In the genomic region with DNA sequence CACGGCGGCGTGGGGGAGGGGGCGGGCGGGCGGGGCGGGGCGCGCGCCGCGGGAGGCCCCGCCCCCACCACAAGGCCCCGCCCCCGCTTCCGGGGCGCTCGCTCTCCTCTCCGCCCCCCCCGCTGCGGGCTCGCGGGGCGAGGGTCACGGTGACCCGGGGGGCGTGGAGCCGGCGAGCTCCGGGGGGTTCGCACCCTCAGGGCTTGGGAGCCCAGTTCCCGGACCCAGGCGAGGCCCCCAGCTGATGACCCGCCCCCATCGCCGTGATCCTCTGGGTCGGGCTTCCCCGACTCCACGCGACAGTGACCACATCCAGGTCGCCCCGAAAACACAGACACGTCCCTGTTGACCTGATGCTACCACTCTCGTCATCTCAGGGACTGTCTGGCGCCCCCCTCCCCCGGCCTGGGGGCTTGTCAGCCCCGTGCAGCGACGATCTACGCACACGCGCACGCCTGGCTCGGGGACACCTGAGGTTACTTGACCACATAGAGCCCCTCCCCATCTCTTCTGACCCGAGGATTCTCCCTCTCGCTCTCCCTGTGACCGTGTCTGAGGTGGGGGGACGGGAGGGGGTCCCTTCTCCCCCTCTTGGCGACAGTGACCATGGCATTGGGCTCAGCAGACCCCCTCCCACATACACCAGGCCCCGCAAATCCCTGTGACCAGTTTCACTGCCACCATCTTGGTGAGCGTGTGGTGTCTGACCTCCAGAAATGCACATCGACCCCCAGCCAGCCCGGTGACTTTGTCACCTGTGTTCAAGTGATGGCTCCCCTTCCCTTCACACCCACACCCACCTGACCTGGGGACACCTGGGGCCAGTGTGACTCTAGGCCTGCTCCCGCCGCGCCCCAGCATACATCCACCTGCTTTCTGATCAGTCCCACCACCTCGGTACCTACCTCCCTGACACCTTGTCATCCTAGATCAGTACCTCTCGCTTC, we compare ENCODE assay signal across 1 cellular context.
A peak's percentile ranks its signal among the peaks of the same experiment; 100 is the strongest.
TF ChIP-seq lines count a peak whose summit lies in the region.

No MANE protein-coding gene starts in this region.

TF ChIP-seq in K562, 482 proteins besides CTCF, POLR2A, EP300 and RAD21 (continues in another document):
- TF ChIP-seq SAFB (IDR thresholded peaks at IDR 0.05; ENCODE audit: borderline replicate concordance, low read depth, low read length) (0 out of 2 replicates have a peak, but pooled peaks have one; percentile 27), NFIX (CRISPR knock-in tag; IDR thresholded peaks at IDR 0.05; ENCODE audit: low read depth) (no peak), ZNF263 (CRISPR knock-in tag; IDR thresholded peaks at IDR 0.05; ENCODE audit: borderline replicate concordance) (0 out of 2 replicates have a peak, but pooled peaks have one; percentile 47), ELF1 (tag; IDR thresholded peaks at IDR 0.05) (no peak), PHF8 (IDR thresholded peaks at IDR 0.05; ENCODE audit: borderline replicate concordance, low read length) (peak; percentile 46; the same call in 1 of the 2 replicates), ZC3H4 (CRISPR knock-in tag; IDR thresholded peaks at IDR 0.05; ENCODE audit: borderline replicate concordance) (peak; percentile 42), KLF6 (CRISPR knock-in tag; IDR thresholded peaks at IDR 0.05; ENCODE audit: borderline replicate concordance) (no peak), ZNF551 (CRISPR knock-in tag; IDR thresholded peaks at IDR 0.05) (no peak), ZNF41 (CRISPR knock-in tag; conservative IDR thresholded peaks at IDR 0.05) (no peak), RBM25 (IDR thresholded peaks at IDR 0.05; ENCODE audit: low read depth, low read length, severe bottlenecking) (no peak), KAT7 (CRISPR knock-in tag; IDR thresholded peaks at IDR 0.05; ENCODE audit: borderline replicate concordance) (peak; percentile 95), FOXJ2 (tag; IDR thresholded peaks at IDR 0.05) (no peak), EGR1 (conservative IDR thresholded peaks at IDR 0.05) (peak; percentile 39; the same call in 1 of the 2 replicates), ZBTB1 (CRISPR knock-in tag; IDR thresholded peaks at IDR 0.05; ENCODE audit: borderline replicate concordance, low read depth) (0 out of 2 replicates have a peak, but pooled peaks have one; percentile 45), ZNF133 (CRISPR knock-in tag; IDR thresholded peaks at IDR 0.05) (no peak), GABPA (tag; conservative IDR thresholded peaks at IDR 0.05; ENCODE audit: low read depth) (peak; percentile 76), SMARCB1 (IDR thresholded peaks at IDR 0.05; ENCODE audit: insufficient read length, low read depth) (no peak), NRF1 (conservative IDR thresholded peaks at IDR 0.05 in 1 of 2, IDR thresholded peaks at IDR 0.05 in 1 of 2) (peak; percentile 64 to 71), RNF2 (IDR thresholded peaks at IDR 0.05) (no peak), EP400 (IDR thresholded peaks at IDR 0.05) (no peak)
- TF ChIP-seq, protein P1, sequence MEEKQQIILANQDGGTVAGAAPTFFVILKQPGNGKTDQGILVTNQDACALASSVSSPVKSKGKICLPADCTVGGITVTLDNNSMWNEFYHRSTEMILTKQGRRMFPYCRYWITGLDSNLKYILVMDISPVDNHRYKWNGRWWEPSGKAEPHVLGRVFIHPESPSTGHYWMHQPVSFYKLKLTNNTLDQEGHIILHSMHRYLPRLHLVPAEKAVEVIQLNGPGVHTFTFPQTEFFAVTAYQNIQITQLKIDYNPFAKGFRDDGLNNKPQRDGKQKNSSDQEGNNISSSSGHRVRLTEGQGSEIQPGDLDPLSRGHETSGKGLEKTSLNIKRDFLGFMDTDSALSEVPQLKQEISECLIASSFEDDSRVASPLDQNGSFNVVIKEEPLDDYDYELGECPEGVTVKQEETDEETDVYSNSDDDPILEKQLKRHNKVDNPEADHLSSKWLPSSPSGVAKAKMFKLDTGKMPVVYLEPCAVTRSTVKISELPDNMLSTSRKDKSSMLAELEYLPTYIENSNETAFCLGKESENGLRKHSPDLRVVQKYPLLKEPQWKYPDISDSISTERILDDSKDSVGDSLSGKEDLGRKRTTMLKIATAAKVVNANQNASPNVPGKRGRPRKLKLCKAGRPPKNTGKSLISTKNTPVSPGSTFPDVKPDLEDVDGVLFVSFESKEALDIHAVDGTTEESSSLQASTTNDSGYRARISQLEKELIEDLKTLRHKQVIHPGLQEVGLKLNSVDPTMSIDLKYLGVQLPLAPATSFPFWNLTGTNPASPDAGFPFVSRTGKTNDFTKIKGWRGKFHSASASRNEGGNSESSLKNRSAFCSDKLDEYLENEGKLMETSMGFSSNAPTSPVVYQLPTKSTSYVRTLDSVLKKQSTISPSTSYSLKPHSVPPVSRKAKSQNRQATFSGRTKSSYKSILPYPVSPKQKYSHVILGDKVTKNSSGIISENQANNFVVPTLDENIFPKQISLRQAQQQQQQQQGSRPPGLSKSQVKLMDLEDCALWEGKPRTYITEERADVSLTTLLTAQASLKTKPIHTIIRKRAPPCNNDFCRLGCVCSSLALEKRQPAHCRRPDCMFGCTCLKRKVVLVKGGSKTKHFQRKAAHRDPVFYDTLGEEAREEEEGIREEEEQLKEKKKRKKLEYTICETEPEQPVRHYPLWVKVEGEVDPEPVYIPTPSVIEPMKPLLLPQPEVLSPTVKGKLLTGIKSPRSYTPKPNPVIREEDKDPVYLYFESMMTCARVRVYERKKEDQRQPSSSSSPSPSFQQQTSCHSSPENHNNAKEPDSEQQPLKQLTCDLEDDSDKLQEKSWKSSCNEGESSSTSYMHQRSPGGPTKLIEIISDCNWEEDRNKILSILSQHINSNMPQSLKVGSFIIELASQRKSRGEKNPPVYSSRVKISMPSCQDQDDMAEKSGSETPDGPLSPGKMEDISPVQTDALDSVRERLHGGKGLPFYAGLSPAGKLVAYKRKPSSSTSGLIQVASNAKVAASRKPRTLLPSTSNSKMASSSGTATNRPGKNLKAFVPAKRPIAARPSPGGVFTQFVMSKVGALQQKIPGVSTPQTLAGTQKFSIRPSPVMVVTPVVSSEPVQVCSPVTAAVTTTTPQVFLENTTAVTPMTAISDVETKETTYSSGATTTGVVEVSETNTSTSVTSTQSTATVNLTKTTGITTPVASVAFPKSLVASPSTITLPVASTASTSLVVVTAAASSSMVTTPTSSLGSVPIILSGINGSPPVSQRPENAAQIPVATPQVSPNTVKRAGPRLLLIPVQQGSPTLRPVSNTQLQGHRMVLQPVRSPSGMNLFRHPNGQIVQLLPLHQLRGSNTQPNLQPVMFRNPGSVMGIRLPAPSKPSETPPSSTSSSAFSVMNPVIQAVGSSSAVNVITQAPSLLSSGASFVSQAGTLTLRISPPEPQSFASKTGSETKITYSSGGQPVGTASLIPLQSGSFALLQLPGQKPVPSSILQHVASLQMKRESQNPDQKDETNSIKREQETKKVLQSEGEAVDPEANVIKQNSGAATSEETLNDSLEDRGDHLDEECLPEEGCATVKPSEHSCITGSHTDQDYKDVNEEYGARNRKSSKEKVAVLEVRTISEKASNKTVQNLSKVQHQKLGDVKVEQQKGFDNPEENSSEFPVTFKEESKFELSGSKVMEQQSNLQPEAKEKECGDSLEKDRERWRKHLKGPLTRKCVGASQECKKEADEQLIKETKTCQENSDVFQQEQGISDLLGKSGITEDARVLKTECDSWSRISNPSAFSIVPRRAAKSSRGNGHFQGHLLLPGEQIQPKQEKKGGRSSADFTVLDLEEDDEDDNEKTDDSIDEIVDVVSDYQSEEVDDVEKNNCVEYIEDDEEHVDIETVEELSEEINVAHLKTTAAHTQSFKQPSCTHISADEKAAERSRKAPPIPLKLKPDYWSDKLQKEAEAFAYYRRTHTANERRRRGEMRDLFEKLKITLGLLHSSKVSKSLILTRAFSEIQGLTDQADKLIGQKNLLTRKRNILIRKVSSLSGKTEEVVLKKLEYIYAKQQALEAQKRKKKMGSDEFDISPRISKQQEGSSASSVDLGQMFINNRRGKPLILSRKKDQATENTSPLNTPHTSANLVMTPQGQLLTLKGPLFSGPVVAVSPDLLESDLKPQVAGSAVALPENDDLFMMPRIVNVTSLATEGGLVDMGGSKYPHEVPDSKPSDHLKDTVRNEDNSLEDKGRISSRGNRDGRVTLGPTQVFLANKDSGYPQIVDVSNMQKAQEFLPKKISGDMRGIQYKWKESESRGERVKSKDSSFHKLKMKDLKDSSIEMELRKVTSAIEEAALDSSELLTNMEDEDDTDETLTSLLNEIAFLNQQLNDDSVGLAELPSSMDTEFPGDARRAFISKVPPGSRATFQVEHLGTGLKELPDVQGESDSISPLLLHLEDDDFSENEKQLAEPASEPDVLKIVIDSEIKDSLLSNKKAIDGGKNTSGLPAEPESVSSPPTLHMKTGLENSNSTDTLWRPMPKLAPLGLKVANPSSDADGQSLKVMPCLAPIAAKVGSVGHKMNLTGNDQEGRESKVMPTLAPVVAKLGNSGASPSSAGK (IDR thresholded peaks at IDR 0.05), result no peak
- TF ChIP-seq, protein P2, sequence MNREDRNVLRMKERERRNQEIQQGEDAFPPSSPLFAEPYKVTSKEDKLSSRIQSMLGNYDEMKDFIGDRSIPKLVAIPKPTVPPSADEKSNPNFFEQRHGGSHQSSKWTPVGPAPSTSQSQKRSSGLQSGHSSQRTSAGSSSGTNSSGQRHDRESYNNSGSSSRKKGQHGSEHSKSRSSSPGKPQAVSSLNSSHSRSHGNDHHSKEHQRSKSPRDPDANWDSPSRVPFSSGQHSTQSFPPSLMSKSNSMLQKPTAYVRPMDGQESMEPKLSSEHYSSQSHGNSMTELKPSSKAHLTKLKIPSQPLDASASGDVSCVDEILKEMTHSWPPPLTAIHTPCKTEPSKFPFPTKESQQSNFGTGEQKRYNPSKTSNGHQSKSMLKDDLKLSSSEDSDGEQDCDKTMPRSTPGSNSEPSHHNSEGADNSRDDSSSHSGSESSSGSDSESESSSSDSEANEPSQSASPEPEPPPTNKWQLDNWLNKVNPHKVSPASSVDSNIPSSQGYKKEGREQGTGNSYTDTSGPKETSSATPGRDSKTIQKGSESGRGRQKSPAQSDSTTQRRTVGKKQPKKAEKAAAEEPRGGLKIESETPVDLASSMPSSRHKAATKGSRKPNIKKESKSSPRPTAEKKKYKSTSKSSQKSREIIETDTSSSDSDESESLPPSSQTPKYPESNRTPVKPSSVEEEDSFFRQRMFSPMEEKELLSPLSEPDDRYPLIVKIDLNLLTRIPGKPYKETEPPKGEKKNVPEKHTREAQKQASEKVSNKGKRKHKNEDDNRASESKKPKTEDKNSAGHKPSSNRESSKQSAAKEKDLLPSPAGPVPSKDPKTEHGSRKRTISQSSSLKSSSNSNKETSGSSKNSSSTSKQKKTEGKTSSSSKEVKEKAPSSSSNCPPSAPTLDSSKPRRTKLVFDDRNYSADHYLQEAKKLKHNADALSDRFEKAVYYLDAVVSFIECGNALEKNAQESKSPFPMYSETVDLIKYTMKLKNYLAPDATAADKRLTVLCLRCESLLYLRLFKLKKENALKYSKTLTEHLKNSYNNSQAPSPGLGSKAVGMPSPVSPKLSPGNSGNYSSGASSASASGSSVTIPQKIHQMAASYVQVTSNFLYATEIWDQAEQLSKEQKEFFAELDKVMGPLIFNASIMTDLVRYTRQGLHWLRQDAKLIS (CRISPR knock-in tag; IDR thresholded peaks at IDR 0.05), result peak; percentile 74; the same call in 1 of the 2 replicates
- TF ChIP-seq, protein P3, sequence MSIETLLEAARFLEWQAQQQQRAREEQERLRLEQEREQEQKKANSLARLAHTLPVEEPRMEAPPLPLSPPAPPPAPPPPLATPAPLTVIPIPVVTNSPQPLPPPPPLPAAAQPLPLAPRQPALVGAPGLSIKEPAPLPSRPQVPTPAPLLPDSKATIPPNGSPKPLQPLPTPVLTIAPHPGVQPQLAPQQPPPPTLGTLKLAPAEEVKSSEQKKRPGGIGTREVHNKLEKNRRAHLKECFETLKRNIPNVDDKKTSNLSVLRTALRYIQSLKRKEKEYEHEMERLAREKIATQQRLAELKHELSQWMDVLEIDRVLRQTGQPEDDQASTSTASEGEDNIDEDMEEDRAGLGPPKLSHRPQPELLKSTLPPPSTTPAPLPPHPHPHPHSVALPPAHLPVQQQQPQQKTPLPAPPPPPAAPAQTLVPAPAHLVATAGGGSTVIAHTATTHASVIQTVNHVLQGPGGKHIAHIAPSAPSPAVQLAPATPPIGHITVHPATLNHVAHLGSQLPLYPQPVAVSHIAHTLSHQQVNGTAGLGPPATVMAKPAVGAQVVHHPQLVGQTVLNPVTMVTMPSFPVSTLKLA (conservative IDR thresholded peaks at IDR 0.05), result peak; percentile 28 to 49; a peak in 3 of 4 replicates
- TF ChIP-seq, protein P4, sequence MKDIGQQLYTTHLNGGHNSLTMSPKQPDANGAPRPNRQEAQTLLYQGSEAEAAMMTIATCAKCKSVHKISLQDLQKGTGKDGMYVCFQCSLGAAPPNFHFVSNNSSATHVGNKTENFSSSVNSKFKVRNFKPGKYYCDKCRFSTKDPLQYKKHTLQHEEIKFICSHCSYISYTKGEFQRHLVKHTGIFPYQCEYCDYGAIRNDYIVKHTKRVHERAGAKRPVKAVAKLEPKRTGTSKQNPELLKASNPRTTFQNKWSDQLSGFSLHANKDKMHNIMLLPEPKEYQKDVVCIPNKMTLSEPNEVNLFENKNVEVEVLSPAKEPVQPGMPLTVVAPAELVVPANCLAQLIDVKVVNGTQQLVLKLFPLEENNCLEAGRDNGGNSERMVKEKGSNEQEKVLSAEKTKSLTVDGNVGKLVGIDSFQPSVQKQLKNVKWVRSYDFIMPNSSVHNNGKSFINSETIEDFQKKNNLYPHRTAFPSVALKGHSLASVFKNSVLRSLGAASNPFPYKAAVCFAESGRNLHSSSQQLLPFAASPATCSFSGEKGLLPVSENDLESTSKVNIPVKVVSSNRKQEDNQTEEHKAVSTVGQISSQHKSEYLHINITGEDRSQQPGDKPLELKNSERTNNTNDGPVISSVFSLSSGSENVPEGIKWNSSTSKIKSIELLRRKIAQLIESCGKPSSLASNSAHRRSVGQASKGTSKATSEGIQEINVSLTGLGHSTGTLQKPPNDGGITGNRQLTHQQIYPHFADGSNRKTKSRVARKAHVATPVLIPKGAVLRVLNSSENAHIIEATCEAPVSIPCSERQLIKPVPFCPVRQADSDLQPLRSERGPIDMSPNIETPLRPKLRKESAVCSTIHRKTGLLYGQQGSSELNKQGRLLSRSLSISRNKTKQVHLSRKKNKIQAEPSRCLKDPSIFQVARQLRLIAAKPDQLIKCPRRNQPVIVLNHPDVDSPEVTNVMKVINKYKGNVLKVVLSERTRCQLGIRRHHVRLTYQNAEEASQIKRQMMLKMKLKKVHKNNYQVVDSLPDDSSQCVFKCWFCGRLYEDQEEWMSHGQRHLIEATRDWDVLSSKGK (CRISPR knock-in tag; IDR thresholded peaks at IDR 0.05), result no peak
- TF ChIP-seq, protein P5, sequence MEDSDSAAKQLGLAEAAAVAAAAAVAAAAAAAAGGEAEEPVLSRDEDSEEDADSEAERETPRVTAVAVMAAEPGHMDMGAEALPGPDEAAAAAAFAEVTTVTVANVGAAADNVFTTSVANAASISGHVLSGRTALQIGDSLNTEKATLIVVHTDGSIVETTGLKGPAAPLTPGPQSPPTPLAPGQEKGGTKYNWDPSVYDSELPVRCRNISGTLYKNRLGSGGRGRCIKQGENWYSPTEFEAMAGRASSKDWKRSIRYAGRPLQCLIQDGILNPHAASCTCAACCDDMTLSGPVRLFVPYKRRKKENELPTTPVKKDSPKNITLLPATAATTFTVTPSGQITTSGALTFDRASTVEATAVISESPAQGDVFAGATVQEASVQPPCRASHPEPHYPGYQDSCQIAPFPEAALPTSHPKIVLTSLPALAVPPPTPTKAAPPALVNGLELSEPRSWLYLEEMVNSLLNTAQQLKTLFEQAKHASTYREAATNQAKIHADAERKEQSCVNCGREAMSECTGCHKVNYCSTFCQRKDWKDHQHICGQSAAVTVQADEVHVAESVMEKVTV (CRISPR knock-in tag; IDR thresholded peaks at IDR 0.05), result no peak
- TF ChIP-seq, protein P6, sequence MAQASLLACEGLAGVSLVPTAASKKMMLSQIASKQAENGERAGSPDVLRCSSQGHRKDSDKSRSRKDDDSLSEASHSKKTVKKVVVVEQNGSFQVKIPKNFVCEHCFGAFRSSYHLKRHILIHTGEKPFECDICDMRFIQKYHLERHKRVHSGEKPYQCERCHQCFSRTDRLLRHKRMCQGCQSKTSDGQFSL (CRISPR knock-in tag; IDR thresholded peaks at IDR 0.05), result peak; percentile 85
- TF ChIP-seq, protein P6 (tag; IDR thresholded peaks at IDR 0.05), result peak in 1 of 2 experiments; percentile 85; a peak in 2 of 4 replicates
